ENCODE assay signal across 27 cellular contexts in the genomic region with DNA sequence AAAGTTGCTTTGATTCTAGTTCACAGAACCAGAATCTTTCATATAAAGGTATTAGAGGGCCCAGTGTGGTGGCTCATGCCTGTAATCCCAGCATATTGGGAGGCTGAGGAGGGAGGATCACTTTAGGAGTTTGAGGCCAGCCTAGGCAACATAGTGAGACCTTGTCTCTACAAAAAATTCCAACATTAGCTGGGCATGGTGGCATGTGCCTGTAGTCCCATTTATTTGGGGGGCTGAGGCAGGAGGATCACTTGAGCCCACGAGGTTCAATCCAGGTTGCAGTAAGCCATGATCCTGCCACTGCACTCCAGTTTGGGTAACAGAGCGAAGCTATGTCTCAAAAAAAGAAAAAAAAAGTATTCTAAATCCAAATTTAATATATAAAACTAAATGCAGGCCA.
"Had no signal": no experiment of that assay in that cellular context is flagged by ENCODE, and none has a peak within 500 bp of the region (broad histone marks: within the 10 kb centered on the region; RNA-seq: fewer than 3 reads in every experiment).

No MANE protein-coding gene starts in this region.

- H2AFZ ChIP-seq: neural progenitor cell, parathyroid adenoma had no signal

- DNase-seq: activated CD4-positive, alpha-beta memory T cell treated with anti-CD3 and anti-CD28 coated beads, Interleukin-2, amount 10 ng/mL, durations not matched to agents 7 days and 5 days; activated CD4-positive, alpha-beta T cell treated with anti-CD3 and anti-CD28 coated beads, Interleukin-2, amount 10 ng/mL, durations not matched to agents 7 days and 5 days; activated CD4-positive, CD25-positive, alpha-beta regulatory T cell treated with anti-CD3 and anti-CD28 coated beads, Interleukin-2, amount 50 U/mL, for 72 hours; activated CD8-positive, alpha-beta memory T cell treated with anti-CD3 and anti-CD28 coated beads, Interleukin-2, amount 50 U/mL, for 48 hours; activated gamma-delta T cell treated with Interleukin-2 at 50 U/mL for 16 hours; activated naive CD4-positive, alpha-beta T cell treated with anti-CD3 and anti-CD28 coated beads, Interleukin-2, amount 50 U/mL, for 16 hours; activated T-cell treated with anti-CD3 and anti-CD28 coated beads, Interleukin-2, amount 50 U/mL, for 4 hours; amygdala; central memory CD4-positive, alpha-beta T cell; foreskin melanocyte; heart right ventricle; left ventricle myocardium inferior; midbrain; naive thymus-derived CD4-positive, alpha-beta T cell; occipital lobe; spleen; stimulated activated naive CD4-positive, alpha-beta T cell; T-helper 17 cell; T1000; uterus had no signal

- FAIRE-seq: islet of Langerhans had no signal

- H3K4me3 ChIP-seq: esophagus muscularis mucosa, heart right ventricle, left ventricle myocardium inferior, neural progenitor cell, right atrium auricular region, spleen, tibial nerve, uterus had no signal

- H3K4me3 Mint-ChIP-seq: activated CD4-positive, alpha-beta memory T cell treated with anti-CD3 and anti-CD28 coated beads, Interleukin-2, amount 10 ng/mL, durations not matched to agents 7 days and 5 days; activated CD4-positive, alpha-beta T cell treated with anti-CD3 and anti-CD28 coated beads, Interleukin-2, amount 10 ng/mL, durations not matched to agents 7 days and 5 days; activated T-cell treated with anti-CD3 and anti-CD28 coated beads, Interleukin-2, amount 50 U/mL, for 4 hours; activated T-helper 17 cell treated with anti-CD3 and anti-CD28 coated beads, Interleukin-2, amount 50 U/mL, for 72 hours; naive thymus-derived CD4-positive, alpha-beta T cell; neural progenitor cell; T-helper 17 cell had no signal

- H3K36me3 ChIP-seq: uterus had no signal

- ATAC-seq: activated T-cell treated with anti-CD3 and anti-CD28 coated beads, Interleukin-2, amount 50 U/mL, for 4 hours; activated T-helper 17 cell treated with anti-CD3 and anti-CD28 coated beads, Interleukin-2, amount 50 U/mL, for 72 hours; heart right ventricle; naive thymus-derived CD4-positive, alpha-beta T cell; T-helper 17 cell had no signal

- H3K9me3 ChIP-seq: esophagus muscularis mucosa, right atrium auricular region, tibial nerve, uterus had no signal

- H3K9me3 Mint-ChIP-seq: activated CD4-positive, alpha-beta memory T cell treated with anti-CD3 and anti-CD28 coated beads, Interleukin-2, amount 10 ng/mL, durations not matched to agents 7 days and 5 days; neural progenitor cell had no signal

- H3K79me2 ChIP-seq: parathyroid adenoma had no signal

- H3K4me1 ChIP-seq: neural progenitor cell, parathyroid adenoma, uterus had no signal

- H3K27me3 ChIP-seq: esophagus muscularis mucosa, heart right ventricle, neural progenitor cell, right atrium auricular region, tibial nerve, uterus had no signal

- H3K27ac Mint-ChIP-seq: activated T-helper 17 cell treated with anti-CD3 and anti-CD28 coated beads, Interleukin-2, amount 50 U/mL, for 72 hours; neural progenitor cell had no signal

- H3K27me3 Mint-ChIP-seq: activated CD4-positive, alpha-beta memory T cell treated with anti-CD3 and anti-CD28 coated beads, Interleukin-2, amount 10 ng/mL, durations not matched to agents 7 days and 5 days; activated CD4-positive, alpha-beta T cell treated with anti-CD3 and anti-CD28 coated beads, Interleukin-2, amount 10 ng/mL, durations not matched to agents 7 days and 5 days; activated T-helper 17 cell treated with anti-CD3 and anti-CD28 coated beads, Interleukin-2, amount 50 U/mL, for 72 hours; naive thymus-derived CD4-positive, alpha-beta T cell; T-helper 17 cell had no signal

- H3K4me2 ChIP-seq: neural progenitor cell had no signal

- H3K9ac ChIP-seq: neural progenitor cell, parathyroid adenoma had no signal

- H3K27ac ChIP-seq: esophagus muscularis mucosa, left ventricle myocardium inferior, neural progenitor cell, parathyroid adenoma, right atrium auricular region, tibial nerve had no signal
